9 cellular contexts compared by ENCODE assay signal in the genomic region with DNA sequence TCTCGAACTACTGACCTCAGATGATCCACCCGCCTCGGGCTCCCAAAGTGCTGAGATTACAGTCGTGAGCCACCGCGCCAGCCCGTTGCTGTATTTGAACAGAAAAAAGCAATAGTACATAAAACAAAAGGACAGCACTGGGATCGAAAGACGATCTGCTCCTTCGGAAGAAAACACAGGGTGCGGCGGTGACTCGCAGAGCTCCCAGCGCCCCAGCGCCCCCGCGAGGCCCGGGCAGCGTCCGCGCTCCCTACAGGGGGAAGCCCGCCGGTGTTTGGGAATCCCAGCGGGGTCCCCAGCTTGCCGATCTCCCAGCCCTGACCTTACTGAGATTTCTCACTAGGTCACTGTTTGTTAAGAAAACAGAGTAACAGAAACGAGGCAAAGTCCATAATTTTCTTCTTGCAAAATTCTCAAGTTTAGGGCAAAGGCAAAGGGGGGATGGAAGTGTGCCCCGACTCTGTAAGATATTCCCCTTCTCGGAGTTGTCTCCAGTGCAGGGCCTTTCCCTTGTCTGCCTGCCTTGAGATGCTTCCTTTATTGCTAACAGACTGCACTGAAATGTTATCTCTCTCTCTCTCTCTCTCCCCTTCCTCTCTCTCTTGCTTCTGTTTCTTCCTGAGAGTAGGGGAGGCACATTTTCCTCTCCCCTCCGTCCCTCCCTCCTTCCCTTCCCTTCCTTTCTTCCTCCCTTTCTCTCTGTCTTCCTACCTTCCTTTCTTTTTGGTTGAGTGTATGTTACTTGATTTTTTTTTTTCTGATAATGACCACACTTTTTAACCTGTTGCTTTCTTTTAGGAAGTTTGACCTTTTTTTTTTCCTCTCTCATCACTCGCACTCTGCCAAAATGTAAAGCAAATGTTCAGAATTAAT.
DNase-seq lines count a peak whose midpoint lies in the region; ATAC-seq, FAIRE-seq and TF ChIP-seq lines count a peak whose summit lies in the region.
"Had no signal": no experiment of that assay in that cellular context is flagged by ENCODE, and none has a peak within 500 bp of the region (broad histone marks: within the 10 kb centered on the region; RNA-seq: fewer than 3 reads in every experiment).

No MANE protein-coding gene starts in this region.

- peak; percentile 56 for FAIRE-seq in urothelium cell line (lab: Jason Lieb, UNC)

- H3K36me3 Mint-ChIP-seq in nephron (ENCODE audit: low read depth): no peaks in the 10 kb centered on the region

- H3K27me3 Mint-ChIP-seq in nephron (ENCODE audit: low read depth): no peaks in the 10 kb centered on the region

- H3K4me3 Mint-ChIP-seq in nephron: peak overlapping the region; percentile 69 to 81 (median 74)

- no peaks in the 10 kb centered on the region for H3K9me3 Mint-ChIP-seq in nephron

- peaks cover 79% of the 10 kb centered on the region for H3K4me1 Mint-ChIP-seq in nephron

- peak overlapping the region; percentile 79 to 94 (median 82) for H3K27ac Mint-ChIP-seq in nephron

- ATAC-seq in HG03280 (IDR thresholded peaks at IDR 0.05; ENCODE audit: unreplicated experiment): peak; percentile 67

- DNase-seq in activated CD8-positive, alpha-beta memory T cell treated with anti-CD3 and anti-CD28 coated beads for 48 hours (ENCODE audit: low read depth in 2 of 3, low spot score in 2 of 3): peak in 2 of 3 experiments; percentile 10 to 14
- DNase-seq in fibroblast of pulmonary artery (ENCODE audit: low read depth) (peak; percentile 74), urothelium cell line (ENCODE audit: low spot score) (no peak), NCI-H2029 (lab: John Stamatoyannopoulos, UW) (no peak), NCI-H345 (lab: John Stamatoyannopoulos, UW) (no peak)

- TF ChIP-seq CTCF in GM12872 (IDR thresholded peaks at IDR 0.05; ENCODE audit: insufficient read depth, low read depth, low read length): 0 out of 3 replicates have a peak, but pooled peaks have one; percentile 11
- TF ChIP-seq CTCF in fibroblast of pulmonary artery (IDR thresholded peaks at IDR 0.05; ENCODE audit: low read length, missing control alignments): peak; percentile 65
- peak; percentile 46 to 56 (median 47) for TF ChIP-seq CTCF in nephron (IDR thresholded peaks at IDR 0.05; ENCODE audit: unreplicated experiment in 3 of 3)

- H3K4me3 ChIP-seq in fibroblast of pulmonary artery (replicated peaks; ENCODE audit: low read depth, low read length): peak overlapping the region; percentile 52
- H3K4me3 ChIP-seq: SJSA1 had no signal

Comparison
In these comparisons a context has a peak if more than half of its experiments do, and no peak if none do; other contexts are left out.
1. CTCF ChIP-seq: peak in every context shown above with its lines; median percentile 65 in fibroblast of pulmonary artery; 47 in nephron; 11 in GM12872.
2. DNase-seq: peak in activated CD8-positive, alpha-beta memory T cell treated with anti-CD3 and anti-CD28 coated beads for 48 hours (2 of 3) and fibroblast of pulmonary artery (single experiment); none in urothelium cell line (single experiment), NCI-H2029 (single experiment) and NCI-H345 (single experiment).